In the genomic region with DNA sequence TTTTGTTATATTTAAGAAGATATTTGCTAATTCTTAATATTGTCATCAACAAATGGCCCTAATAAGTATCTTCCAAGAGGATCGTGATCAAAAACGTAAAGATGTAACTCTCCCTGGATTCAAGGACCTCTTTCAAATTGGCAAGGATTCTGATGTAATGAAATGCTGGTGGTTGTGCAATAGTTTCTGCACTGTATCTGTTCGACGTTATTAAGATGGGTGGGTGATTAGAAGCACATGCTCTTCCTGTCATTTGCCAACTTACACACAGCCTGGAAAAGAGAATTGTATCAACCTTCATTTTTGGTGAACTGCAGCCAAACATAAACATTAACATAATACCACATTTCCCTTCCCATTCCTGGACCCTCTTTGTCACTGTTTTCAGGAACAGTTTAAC, we compare ENCODE assay signal across 17 cellular contexts. TPM values are rescaled to one million over a fixed set of nuclear protein-coding genes. Genes with fewer than 3 reads are reported as not detected.
DNase-seq lines count a peak whose midpoint lies in the region; ATAC-seq and TF ChIP-seq lines count a peak whose summit lies in the region.
"Had no signal": no experiment of that assay in that cellular context is flagged by ENCODE, and none has a peak within 500 bp of the region (broad histone marks: within the 10 kb centered on the region; RNA-seq: fewer than 3 reads in every experiment).

No MANE protein-coding gene starts in this region.

- H3K9me3 ChIP-seq in lower lobe of right lung (no peaks in the 10 kb centered on the region), BE2C (no peaks in the 10 kb centered on the region)

- no peaks in the 10 kb centered on the region for H3K36me3 ChIP-seq in lower lobe of right lung
- H3K36me3 ChIP-seq in BE2C = no peaks in the 10 kb centered on the region

- TF ChIP-seq POLR2A in NB4 (IDR thresholded peaks at IDR 0.05; ENCODE audit: extremely low read depth, insufficient read length) = no peak

- H3K4me1 ChIP-seq in lower lobe of right lung (peaks cover 47% of the 10 kb centered on the region), BE2C (no peaks in the 10 kb centered on the region)

- TF ChIP-seq CTCF in NB4 (IDR thresholded peaks at IDR 0.05; ENCODE audit: low read depth, low read length) (no peak), choroid plexus epithelial cell (conservative IDR thresholded peaks at IDR 0.05; ENCODE audit: low read depth, low read length) (no peak), lower lobe of right lung (IDR thresholded peaks at IDR 0.05) (no peak), dorsolateral prefrontal cortex (IDR thresholded peaks at IDR 0.05 in 54 of 56, conservative IDR thresholded peaks at IDR 0.05 in 2 of 56; ENCODE audit: low read depth in 1 of 56, partially characterized antibody in 56 of 56) (no peak), BE2C (IDR thresholded peaks at IDR 0.05; ENCODE audit: low read depth, low read length) (no peak)

- DNase-seq in EH (ENCODE audit: low read depth) = peak; percentile 78
- peak; percentile 76 for DNase-seq in NB4 (ENCODE audit: low read depth)
- peak; percentile 58 for DNase-seq in choroid plexus epithelial cell (ENCODE audit: low read depth)
- DNase-seq in lower lobe of right lung = no peak
- DNase-seq in dorsolateral prefrontal cortex = no peak
- DNase-seq in BE2C = no peak
- DNase-seq: activated CD4-positive, alpha-beta T cell treated with anti-CD3 and anti-CD28 coated beads for 48 hours; CD4-positive, CD25-positive, alpha-beta regulatory T cell; effector memory CD4-positive, alpha-beta T cell; H9; KBM-7; kidney; NCI-H510A; stimulated activated naive CD4-positive, alpha-beta T cell had no signal

- intact Hi-C loops in lower lobe of right lung (cut with DNase I) (no loop called here), dorsolateral prefrontal cortex (cut with DNase I) (no loop called here)

- H3K27me3 ChIP-seq in lower lobe of right lung (ENCODE audit: low read depth) = no peaks in the 10 kb centered on the region
- peaks cover 0 to 9% (median 0%) of the 10 kb centered on the region in 45 donors for H3K27me3 ChIP-seq in dorsolateral prefrontal cortex
- peaks cover 14% of the 10 kb centered on the region for H3K27me3 ChIP-seq in BE2C

- no peak overlapping the region for H3K4me3 ChIP-seq in NB4 (ENCODE audit: low read depth, low read length)
- no peak overlapping the region for H3K4me3 ChIP-seq in choroid plexus epithelial cell (ENCODE audit: low read depth, low read length)
- H3K4me3 ChIP-seq in lower lobe of right lung = no peak overlapping the region
- H3K4me3 ChIP-seq in dorsolateral prefrontal cortex = no peak overlapping the region
- no peak overlapping the region for H3K4me3 ChIP-seq in BE2C (ENCODE audit: low read depth, low read length)
- H3K4me3 ChIP-seq: skin epidermis had no signal

- ATAC-seq in lower lobe of right lung = peak in 1 of 2 donors; percentile 35
- no peak for ATAC-seq in GM21825 (IDR thresholded peaks at IDR 0.05; ENCODE audit: unreplicated experiment)

- H3K27ac ChIP-seq in lower lobe of right lung (peak overlapping the region; percentile 19), dorsolateral prefrontal cortex (peak overlapping the region in 1 of 59 donors; percentile 40)
- H3K27ac ChIP-seq: RWPE1 had no signal

RNA-seq across cellular contexts. Expression of a gene that starts 9.8 kb away (rescaled TPM):
- 7.5 TPM for total RNA-seq in lower lobe of right lung
- 10 to 100 TPM in 1 of 120 experiments, 1 to 10 TPM in 119; 1.4 to 10.0 (median 4.2) TPM for total RNA-seq in dorsolateral prefrontal cortex
- not detected for polyA plus RNA-seq in BE2C (2012; ENCODE audit: insufficient read depth, insufficient read length, low read depth)
- total RNA-seq: CD4-positive, CD25-positive, alpha-beta regulatory T cell had no signal
- polyA plus RNA-seq: CD4-positive, CD25-positive, alpha-beta regulatory T cell had no signal

Comparison
In these comparisons a context has a peak if more than half of its experiments do, and no peak if none do; other contexts are left out.
1. DNase-seq: peak in EH (single experiment), NB4 (single experiment) and choroid plexus epithelial cell (single experiment); none in lower lobe of right lung (single experiment), dorsolateral prefrontal cortex (0 of 10) and BE2C (single experiment).